ENCODE assay signal across 8 cellular contexts in the genomic region with DNA sequence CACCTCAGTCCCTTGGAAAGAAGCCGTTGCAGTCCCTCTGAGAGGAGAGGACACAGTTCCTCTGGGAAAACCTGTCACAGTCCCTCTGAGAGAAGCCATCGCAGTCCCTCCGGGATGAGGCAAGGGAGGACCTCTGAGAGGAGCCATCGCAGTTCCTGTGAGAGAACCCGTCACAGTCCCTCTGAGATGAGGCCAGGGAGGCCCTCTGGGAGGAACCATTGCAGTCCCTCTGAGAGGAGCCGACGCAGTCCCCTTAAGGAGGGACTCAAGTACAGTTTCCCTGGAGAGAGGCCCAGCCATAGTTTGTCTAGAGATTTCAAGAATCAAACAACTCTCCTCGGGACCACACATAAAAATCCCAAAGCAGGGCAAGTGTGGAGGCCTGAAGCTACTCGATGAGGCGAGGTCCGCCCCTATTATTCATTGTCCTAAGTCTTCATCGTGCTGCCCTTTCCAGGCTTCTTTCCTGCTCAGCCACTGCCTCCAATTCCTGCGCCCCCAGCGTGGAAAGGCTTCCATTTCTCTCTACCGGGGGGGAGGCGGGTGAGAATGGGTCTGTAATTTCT. TPM values are rescaled to one million over a fixed set of nuclear protein-coding genes. Genes with fewer than 3 reads are reported as not detected.
DNase-seq lines count a peak whose midpoint lies in the region; ATAC-seq and TF ChIP-seq lines count a peak whose summit lies in the region.

No MANE protein-coding gene starts in this region.

- H3K4me3 ChIP-seq in GM12864 (ENCODE audit: low read depth, low read length) (peak overlapping the region; percentile 81), SK-N-MC (peak overlapping the region; percentile 86), fibroblast of lung (replicated peaks in 1 of 4; ENCODE audit: control extremely low read depth in 1 of 4, insufficient read depth in 1 of 4, low read depth in 3 of 4, low read length in 4 of 4) (peak overlapping the region; percentile 29 to 93 (median 86))

- no peaks in the 10 kb centered on the region for H4K20me1 ChIP-seq in fibroblast of lung (ENCODE audit: control insufficient read depth, extremely low read depth, insufficient read depth, low read length)

- H3K27me3 ChIP-seq in fibroblast of lung (ENCODE audit: control insufficient read depth, insufficient read depth, low read length): no peaks in the 10 kb centered on the region

- H3K9ac ChIP-seq in SK-N-MC (ENCODE audit: insufficient read length): peak overlapping the region; percentile 63
- no peak overlapping the region for H3K9ac ChIP-seq in fibroblast of lung (ENCODE audit: insufficient read depth, low read length)

- H3K36me3 ChIP-seq in SK-N-MC (ENCODE audit: insufficient read depth, low read length) (peaks cover 3% of the 10 kb centered on the region; the same call in 1 of the 2 replicates), fibroblast of lung (ENCODE audit: control insufficient read depth, insufficient read depth, low read length) (no peaks in the 10 kb centered on the region)

- ATAC-seq in sciatic nerve (peak; percentile 25), GM21528 (IDR thresholded peaks at IDR 0.05; ENCODE audit: low FRiP score, unreplicated experiment) (no peak)

- H2AFZ ChIP-seq in fibroblast of lung (ENCODE audit: low read length): peak overlapping the region; percentile 93

- peaks cover 3% of the 10 kb centered on the region; the same call in 1 of the 2 replicates for H3K9me3 ChIP-seq in SK-N-MC (ENCODE audit: low read depth, low read length)
- no peaks in the 10 kb centered on the region for H3K9me3 ChIP-seq in fibroblast of lung (ENCODE audit: control insufficient read depth, insufficient read depth, low read depth, low read length)

- TF ChIP-seq CTCF in GM12864 (IDR thresholded peaks at IDR 0.05; ENCODE audit: low read depth, low read length, missing control alignments) (no peak), fibroblast of lung (conservative IDR thresholded peaks at IDR 0.05 in 1 of 2, IDR thresholded peaks at IDR 0.05 in 1 of 2; ENCODE audit: low read depth in 1 of 2, low read length in 2 of 2) (no peak)

- DNase-seq in GM12864 (ENCODE audit: low read depth) (no peak), SK-N-MC (ENCODE audit: low read depth, low spot score) (no peak), fibroblast of lung (ENCODE audit: low read depth in 2 of 2) (no peak), sciatic nerve (ENCODE audit: low spot score) (no peak), NCI-H774 (lab: John Stamatoyannopoulos, UW) (no peak), NCI-H82 treated with DMSO at 0.1 percent for 48 hours (lab: John Stamatoyannopoulos, UW; ENCODE audit: unreplicated experiment) (no peak), NCI-H2227 treated with DMSO at 0.1 percent for 48 hours (lab: John Stamatoyannopoulos, UW) (no peak)

- peaks cover 41% of the 10 kb centered on the region for H3K79me2 ChIP-seq in fibroblast of lung (ENCODE audit: control insufficient read depth, insufficient read depth, low read length)

- H3K27ac ChIP-seq in SK-N-MC (peak overlapping the region; percentile 67), fibroblast of lung (ENCODE audit: insufficient read depth, low read length) (peak overlapping the region; percentile 55)

- peak overlapping the region; percentile 75 for H3K4me2 ChIP-seq in fibroblast of lung (ENCODE audit: extremely low read depth, insufficient read depth, low read length)

- H3K4me1 ChIP-seq in fibroblast of lung (ENCODE audit: control insufficient read depth, extremely low read depth, insufficient read depth, low read length): peaks cover 2% of the 10 kb centered on the region

- intact Hi-C loops in sciatic nerve (cut with DNase I): no loop called here

RNA-seq across cellular contexts. Expression of gene ZNF512, which starts 0.6 kb away (rescaled TPM):
- 16.4 and 23.6 TPM in 2 replicates for total RNA-seq in fibroblast of lung
- polyA plus RNA-seq in fibroblast of lung: 31.3 and 36.6 TPM in 2 replicates
- polyA plus RNA-seq in fibroblast of lung (2012): 22.1 and 23.4 TPM in 2 replicates
- polyA minus RNA-seq in fibroblast of lung (ENCODE audit: low replicate concordance): 8.7 and 20.1 TPM in 2 replicates
- 46.1 TPM for total RNA-seq in sciatic nerve

RNA-seq across cellular contexts. Expression of gene CCDC121, which starts 46.6 kb away (rescaled TPM):
- total RNA-seq in fibroblast of lung: 1.8 and 2.0 TPM in 2 replicates
- polyA plus RNA-seq in fibroblast of lung: 1.4 and 1.5 TPM in 2 replicates
- polyA plus RNA-seq in fibroblast of lung (2012): 0.98 and 1.0 TPM in 2 replicates
- polyA minus RNA-seq in fibroblast of lung (ENCODE audit: low replicate concordance): 0.48 TPM in 1 of 2 replicates, not detected in the other
- total RNA-seq in sciatic nerve: 7.6 TPM

RNA-seq across cellular contexts. Expression of gene GPN1, which starts 46.6 kb away (rescaled TPM):
- total RNA-seq in fibroblast of lung: 29.5 and 34.5 TPM in 2 replicates
- 60.9 and 65.1 TPM in 2 replicates for polyA plus RNA-seq in fibroblast of lung
- polyA plus RNA-seq in fibroblast of lung (2012): 43.3 and 51.9 TPM in 2 replicates
- polyA minus RNA-seq in fibroblast of lung (ENCODE audit: low replicate concordance): 14.1 and 19.7 TPM in 2 replicates
- total RNA-seq in sciatic nerve: 17.9 TPM
